ENCODE assay signal across 11 cellular contexts in the genomic region with DNA sequence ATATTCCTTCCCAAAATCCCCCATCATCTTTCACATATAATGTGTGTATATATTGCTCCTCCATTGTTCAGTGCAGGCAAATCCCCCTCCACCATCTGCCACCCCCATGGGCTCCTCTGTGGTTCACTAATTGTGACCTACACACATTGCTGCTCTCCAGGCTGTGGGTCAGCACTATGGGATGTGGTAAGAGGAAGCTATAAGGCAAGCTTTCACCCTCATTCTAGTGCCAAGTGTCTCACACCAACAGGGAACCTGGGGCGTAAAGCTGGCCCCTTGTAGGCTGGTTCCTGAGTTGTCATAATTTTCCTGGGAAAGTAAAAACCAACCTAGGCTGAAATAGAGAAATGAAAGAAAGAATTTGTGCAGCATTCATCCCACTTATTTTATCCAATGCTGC. TPM values are rescaled to one million over a fixed set of nuclear protein-coding genes. Genes with fewer than 3 reads are reported as not detected.
DNase-seq lines count a peak whose midpoint lies in the region; ATAC-seq and TF ChIP-seq lines count a peak whose summit lies in the region.
"Had no signal": no experiment of that assay in that cellular context is flagged by ENCODE, and none has a peak within 500 bp of the region (broad histone marks: within the 10 kb centered on the region; RNA-seq: fewer than 3 reads in every experiment).

No MANE protein-coding gene starts in this region.

- TF ChIP-seq CTCF in RWPE1 (conservative IDR thresholded peaks at IDR 0.05; ENCODE audit: low read depth), result no peak
- no peak for TF ChIP-seq CTCF in esophagus muscularis mucosa (IDR thresholded peaks at IDR 0.05)

- H3K27ac Mint-ChIP-seq in T-helper 1 cell treated with Interleukin-12 subunit alpha and Interleukin-12 subunit beta and Interleukin-4 antibody, amounts not matched to agents 30 μg/mL and 1 μg/mL, for 36 hours, result peak overlapping the region; percentile 50

- POLR2A ChIA-PET in RWPE1 (lab: Yijun Ruan, JAX; ENCODE audit: low non-redundant PET), result no interaction called here

- H3K27me3 ChIP-seq in esophagus muscularis mucosa, result no peaks in the 10 kb centered on the region
- H3K27me3 ChIP-seq: sigmoid colon had no signal

- peaks cover 40% of the 10 kb centered on the region for H3K36me3 Mint-ChIP-seq in T-helper 1 cell treated with Interleukin-12 subunit alpha and Interleukin-12 subunit beta and Interleukin-4 antibody, amounts not matched to agents 30 μg/mL and 1 μg/mL, for 36 hours (ENCODE audit: low read depth)

- H3K36me3 ChIP-seq in esophagus muscularis mucosa, result peaks cover 5 to 30% (median 17%) of the 10 kb centered on the region in 4 donors

- H3K9me3 Mint-ChIP-seq in T-helper 1 cell treated with Interleukin-12 subunit alpha and Interleukin-12 subunit beta and Interleukin-4 antibody, amounts not matched to agents 30 μg/mL and 1 μg/mL, for 36 hours, result no peaks in the 10 kb centered on the region

- H3K9me3 ChIP-seq in esophagus muscularis mucosa, result no peaks in the 10 kb centered on the region
- H3K9me3 ChIP-seq: sigmoid colon had no signal

- peaks cover 89 to 97% (median 95%) of the 10 kb centered on the region in 4 donors for H3K4me1 ChIP-seq in esophagus muscularis mucosa

- peak overlapping the region; percentile 10 for H3K4me3 Mint-ChIP-seq in T-helper 1 cell treated with Interleukin-12 subunit alpha and Interleukin-12 subunit beta and Interleukin-4 antibody, amounts not matched to agents 30 μg/mL and 1 μg/mL, for 36 hours

- peaks cover 83% of the 10 kb centered on the region for H3K4me1 Mint-ChIP-seq in T-helper 1 cell treated with Interleukin-12 subunit alpha and Interleukin-12 subunit beta and Interleukin-4 antibody, amounts not matched to agents 30 μg/mL and 1 μg/mL, for 36 hours (ENCODE audit: low read depth)

- 58% methylated on average over 1 of the region's 1 CpG for WGBS in esophagus muscularis mucosa

- intact Hi-C loops in esophagus muscularis mucosa (cut with DNase I), result no loop called here

- TF ChIP-seq EP300 in esophagus muscularis mucosa (IDR thresholded peaks at IDR 0.05), result no peak

- CTCF ChIA-PET in RWPE1 (lab: Yijun Ruan, JAX), result interaction anchor here (0.6 kb wide), 1 partner anchor 1317 kb away, joined by 3 read pairs; no protein-coding TSS in a partner anchor

- no peaks in the 10 kb centered on the region for H3K27me3 Mint-ChIP-seq in T-helper 1 cell treated with Interleukin-12 subunit alpha and Interleukin-12 subunit beta and Interleukin-4 antibody, amounts not matched to agents 30 μg/mL and 1 μg/mL, for 36 hours (ENCODE audit: low read depth)

- H3K27ac ChIP-seq in RWPE1, result peak overlapping the region; percentile 11; the same call in 1 of the 2 replicates
- H3K27ac ChIP-seq in esophagus muscularis mucosa (replicated peaks in 1 of 4), result peak overlapping the region; percentile 5 to 63 (median 32)

- TF ChIP-seq POLR2A in esophagus muscularis mucosa (IDR thresholded peaks at IDR 0.05; ENCODE audit: low read depth), result no peak

- DNase-seq in T-helper 1 cell, result no peak
- no peak for DNase-seq in RWPE1 (ENCODE audit: low spot score)
- DNase-seq in esophagus muscularis mucosa (ENCODE audit: extremely low spot score), result no peak
- peak; percentile 33 for DNase-seq in pons (ENCODE audit: low spot score)
- no peak for DNase-seq in RPMI8226
- DNase-seq in GOT3 (lab: John Stamatoyannopoulos, UW), result no peak
- DNase-seq: left cardiac atrium, NCI-H1930, sigmoid colon had no signal

- H3K4me3 ChIP-seq in esophagus muscularis mucosa, result no peak overlapping the region
- H3K4me3 ChIP-seq: sigmoid colon had no signal

- no peak for ATAC-seq in HG03439 (IDR thresholded peaks at IDR 0.05; ENCODE audit: unreplicated experiment)

RNA-seq across cellular contexts. Expression of a gene that starts 16.8 kb away (rescaled TPM):
- total RNA-seq in esophagus muscularis mucosa, result 10 to 100 TPM; 84.3 to 99.2 (median 89.8) TPM

RNA-seq across cellular contexts. Expression of a gene that starts 47.1 kb away (rescaled TPM):
- total RNA-seq in esophagus muscularis mucosa, result 1 to 10 TPM; 2.1 to 6.2 (median 4.1) TPM
